ENCODE assay signal across 8 cellular contexts in genomic region chr15:33516563-33516962, GRCh38.
"Had no signal": no experiment of that assay in that cellular context is flagged by ENCODE, and none has a peak within 500 bp of the region (broad histone marks: within the 10 kb centered on the region; RNA-seq: fewer than 3 reads in every experiment).

No MANE protein-coding gene starts in this region.

- H3K9me3 Mint-ChIP-seq: GM23338, HFFc6 had no signal

- H3K4me2 ChIP-seq: GM23338 had no signal

- H3K4me3 Mint-ChIP-seq: GM23338, HFFc6 had no signal

- H3K4me1 ChIP-seq: HAP-1 had no signal

- H3K36me3 ChIP-seq: HAP-1 had no signal

- H2AFZ ChIP-seq: GM23338 had no signal

- DNase-seq: HFFc6, KG1 had no signal

- H3K27ac Mint-ChIP-seq: GM23338, HFFc6 had no signal

- H3K4me3 ChIP-seq: GM23338, HAP-1, K562 had no signal

- ATAC-seq: GM23338, HCT116, K562 had no signal

- H3K9me3 ChIP-seq: HAP-1 had no signal

- FAIRE-seq: H54, HTR-8/SVneo, K562 had no signal
